ENCODE assay signal across 1 cellular context in the genomic region with DNA sequence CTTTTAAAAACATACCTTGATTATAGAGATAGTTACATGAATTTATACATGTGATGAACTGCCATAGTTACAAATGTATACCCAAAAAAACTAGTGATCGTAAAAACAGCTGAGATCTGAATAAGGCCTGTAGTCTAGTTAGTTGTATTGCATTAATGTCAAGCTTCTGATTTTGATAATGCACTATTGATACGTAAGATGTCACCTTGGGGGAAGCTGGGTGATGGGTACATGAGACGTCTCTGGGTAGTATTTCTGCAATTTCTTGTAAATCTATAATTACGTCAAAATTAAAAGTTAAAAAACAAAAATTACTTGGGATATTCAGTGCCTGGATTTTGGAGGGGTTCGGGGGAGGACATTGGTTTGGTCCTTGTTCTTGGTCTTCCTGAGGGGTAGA.
TF ChIP-seq lines count a peak whose summit lies in the region.

No MANE protein-coding gene starts in this region.

TF ChIP-seq in IMR-90, 13 proteins besides CTCF, POLR2A, EP300 and RAD21:
- TF ChIP-seq, protein P1, sequence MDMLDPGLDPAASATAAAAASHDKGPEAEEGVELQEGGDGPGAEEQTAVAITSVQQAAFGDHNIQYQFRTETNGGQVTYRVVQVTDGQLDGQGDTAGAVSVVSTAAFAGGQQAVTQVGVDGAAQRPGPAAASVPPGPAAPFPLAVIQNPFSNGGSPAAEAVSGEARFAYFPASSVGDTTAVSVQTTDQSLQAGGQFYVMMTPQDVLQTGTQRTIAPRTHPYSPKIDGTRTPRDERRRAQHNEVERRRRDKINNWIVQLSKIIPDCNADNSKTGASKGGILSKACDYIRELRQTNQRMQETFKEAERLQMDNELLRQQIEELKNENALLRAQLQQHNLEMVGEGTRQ (IDR thresholded peaks at IDR 0.05; ENCODE audit: low read depth, low read length): no peak
- TF ChIP-seq MAZ (IDR thresholded peaks at IDR 0.05; ENCODE audit: borderline replicate concordance, low read depth, low read length) (no peak), FOS (IDR thresholded peaks at IDR 0.05; ENCODE audit: low read depth, low read length) (no peak), CHD1 (IDR thresholded peaks at IDR 0.05; ENCODE audit: low read depth, low read length) (no peak), NFE2L2 (IDR thresholded peaks at IDR 0.05; ENCODE audit: low read depth, low read length) (no peak), MAFK (IDR thresholded peaks at IDR 0.05; ENCODE audit: low read depth, low read length) (no peak), RCOR1 (IDR thresholded peaks at IDR 0.05; ENCODE audit: insufficient replicate concordance, low read length) (no peak), RFX5 (IDR thresholded peaks at IDR 0.05; ENCODE audit: low read depth, low read length) (no peak), BHLHE40 (IDR thresholded peaks at IDR 0.05; ENCODE audit: low read depth, low read length) (no peak), MXI1 (IDR thresholded peaks at IDR 0.05; ENCODE audit: borderline replicate concordance, low read depth, low read length) (no peak), SMC3 (IDR thresholded peaks at IDR 0.05; ENCODE audit: low read depth, low read length) (no peak), CEBPB (IDR thresholded peaks at IDR 0.05; ENCODE audit: low read depth, low read length) (no peak)
- TF ChIP-seq, protein P2, sequence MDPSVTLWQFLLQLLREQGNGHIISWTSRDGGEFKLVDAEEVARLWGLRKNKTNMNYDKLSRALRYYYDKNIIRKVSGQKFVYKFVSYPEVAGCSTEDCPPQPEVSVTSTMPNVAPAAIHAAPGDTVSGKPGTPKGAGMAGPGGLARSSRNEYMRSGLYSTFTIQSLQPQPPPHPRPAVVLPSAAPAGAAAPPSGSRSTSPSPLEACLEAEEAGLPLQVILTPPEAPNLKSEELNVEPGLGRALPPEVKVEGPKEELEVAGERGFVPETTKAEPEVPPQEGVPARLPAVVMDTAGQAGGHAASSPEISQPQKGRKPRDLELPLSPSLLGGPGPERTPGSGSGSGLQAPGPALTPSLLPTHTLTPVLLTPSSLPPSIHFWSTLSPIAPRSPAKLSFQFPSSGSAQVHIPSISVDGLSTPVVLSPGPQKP (IDR thresholded peaks at IDR 0.05; ENCODE audit: borderline replicate concordance, low read depth, low read length): no peak
